ENCODE assay signal across 8 cellular contexts in genomic region chr13:110561335-110562033, GRCh38. TPM values are rescaled to one million over a fixed set of nuclear protein-coding genes. Genes with fewer than 3 reads are reported as not detected.
A peak's percentile ranks its signal among the peaks of the same experiment; 100 is the strongest.
DNase-seq lines count a peak whose midpoint lies in the region; ATAC-seq and TF ChIP-seq lines count a peak whose summit lies in the region.

A gene with protein sequence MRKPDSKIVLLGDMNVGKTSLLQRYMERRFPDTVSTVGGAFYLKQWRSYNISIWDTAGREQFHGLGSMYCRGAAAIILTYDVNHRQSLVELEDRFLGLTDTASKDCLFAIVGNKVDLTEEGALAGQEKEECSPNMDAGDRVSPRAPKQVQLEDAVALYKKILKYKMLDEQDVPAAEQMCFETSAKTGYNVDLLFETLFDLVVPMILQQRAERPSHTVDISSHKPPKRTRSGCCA (minus strand): TSS chr13:110561722. CDS start chr13:110561519, 203 bp downstream.

- peaks cover 5% of the 10 kb centered on the region for H3K4me1 ChIP-seq in effector memory CD4-positive, alpha-beta T cell (ENCODE audit: control insufficient read depth, insufficient read depth, low read length, poor library complexity, severe bottlenecking)
- peaks cover 9% of the 10 kb centered on the region for H3K4me1 ChIP-seq in mesendoderm (ENCODE audit: control insufficient read depth, low read depth, low read length)

- peak within 1 kb of the TSS; percentile 26 for H3K27ac ChIP-seq in effector memory CD4-positive, alpha-beta T cell (ENCODE audit: insufficient read depth, low read length, poor library complexity, severe bottlenecking)
- peak within 1 kb of the TSS; percentile 64 for H3K27ac ChIP-seq in mesendoderm (ENCODE audit: low read depth, low read length)

- WGBS in mesendoderm (ENCODE audit: extremely low coverage, insufficient coverage, low lambda C conversion rate): no CpG with 5 or more reads among the region's 81 CpGs

- DNase-seq in AG04449 (ENCODE audit: low read depth, low spot score) (no peak), NCI-H748 treated with DMSO at 0.1 percent for 48 hours (lab: John Stamatoyannopoulos, UW) (peak; percentile 21), mesendoderm (peak; percentile 87)
- DNase-seq in activated CD8-positive, alpha-beta memory T cell treated with anti-CD3 and anti-CD28 coated beads for 1 hour (ENCODE audit: extremely low read depth in 1 of 2, low read depth in 1 of 2): peak; percentile 4 to 44
- DNase-seq in effector memory CD4-positive, alpha-beta T cell: peak; percentile 19 to 46 (median 43)
- DNase-seq in stimulated activated CD8-positive, alpha-beta memory T cell treated with anti-CD3 and anti-CD28 coated beads, Interleukin-15, amount 100 ng/mL, for 1 hour (ENCODE audit: low read depth): peak; percentile 14

- H2AK5ac ChIP-seq in mesendoderm (ENCODE audit: low read length): no peak within 1 kb of the TSS

- no peak within 1 kb of the TSS for H2BK120ac ChIP-seq in mesendoderm (ENCODE audit: low read depth, low read length)

- no peaks in the 10 kb centered on the region for H3K36me3 ChIP-seq in effector memory CD4-positive, alpha-beta T cell (ENCODE audit: control insufficient read depth, insufficient read depth, low read length)
- no peaks in the 10 kb centered on the region for H3K36me3 ChIP-seq in mesendoderm (ENCODE audit: control insufficient read depth, insufficient read depth, low read length)

- peak within 1 kb of the TSS; percentile 97 for H3K4me2 ChIP-seq in mesendoderm (ENCODE audit: low read length)

- H2BK15ac ChIP-seq in mesendoderm (replicated peaks; ENCODE audit: low read depth): no peak within 1 kb of the TSS

- CTCF ChIA-PET in AG04449 (lab: Yijun Ruan, JAX): interaction anchor here (0.9 kb wide), 2 partner anchors 31 to 106 kb away, joined by 3 to 4 read pairs; no protein-coding TSS in a partner anchor

- H3K4me3 ChIP-seq in AG04449 (ENCODE audit: low read depth, low read length) (peak within 1 kb of the TSS; percentile 76), mesendoderm (ENCODE audit: low read length) (peak within 1 kb of the TSS; percentile 68)
- peak within 1 kb of the TSS; percentile 86 for H3K4me3 ChIP-seq in effector memory CD4-positive, alpha-beta T cell (ENCODE audit: insufficient read depth, low read depth, low read length, poor library complexity, severe bottlenecking)

- H3K56ac ChIP-seq in mesendoderm (ENCODE audit: low read length): peak within 1 kb of the TSS; percentile 91

- peak within 1 kb of the TSS; percentile 80 for H3K9ac ChIP-seq in mesendoderm (ENCODE audit: low read length)

- H3K27me3 ChIP-seq in effector memory CD4-positive, alpha-beta T cell (replicated peaks; ENCODE audit: control insufficient read depth, insufficient read depth, low read length, poor library complexity, severe bottlenecking): no peaks in the 10 kb centered on the region
- H3K27me3 ChIP-seq in mesendoderm (ENCODE audit: insufficient read depth, low read length, poor library complexity): no peaks in the 10 kb centered on the region

- peak within 1 kb of the TSS; percentile 89 for H3K23ac ChIP-seq in mesendoderm (ENCODE audit: low read length)

- POLR2A ChIA-PET in AG04449 (lab: Yijun Ruan, JAX): interaction anchor here (0.6 to 1.3 kb wide), 4 partner anchors 15 to 83 kb away, joined by 3 to 4 read pairs (median 3); partner anchors contain the start of gene NAXD

- no peak for TF ChIP-seq CTCF in AG04449 (IDR thresholded peaks at IDR 0.05; ENCODE audit: insufficient read depth, low read length, missing control alignments)

- peak within 1 kb of the TSS; percentile 59 for H2BK5ac ChIP-seq in mesendoderm (ENCODE audit: low read length)

- ATAC-seq in GM18858 (IDR thresholded peaks at IDR 0.05; ENCODE audit: unreplicated experiment): peak; percentile 70
- peak; percentile 76 for ATAC-seq in HG03045 (IDR thresholded peaks at IDR 0.05; ENCODE audit: unreplicated experiment)

- H4K5ac ChIP-seq in mesendoderm (ENCODE audit: low read length): no peak within 1 kb of the TSS

- no peaks in the 10 kb centered on the region for H3K9me3 ChIP-seq in effector memory CD4-positive, alpha-beta T cell (ENCODE audit: control insufficient read depth, low read length)

- H4K8ac ChIP-seq in mesendoderm (ENCODE audit: low read depth, low read length): no peak within 1 kb of the TSS

- H3K79me2 ChIP-seq in mesendoderm (ENCODE audit: control insufficient read depth, insufficient read depth, low read length): peaks cover 26% of the 10 kb centered on the region

- H3K79me1 ChIP-seq in mesendoderm (ENCODE audit: low read length): peaks cover 18% of the 10 kb centered on the region

- peak within 1 kb of the TSS; percentile 86 for H3K18ac ChIP-seq in mesendoderm (ENCODE audit: low read length)

- H3K4ac ChIP-seq in mesendoderm (ENCODE audit: low read depth, low read length): peak within 1 kb of the TSS; percentile 0

RNA-seq across cellular contexts. Expression of the gene that starts here (rescaled TPM):
- polyA plus RNA-seq in mesendoderm (2013, experiment 1 of 2): 30.9 TPM
- 30.6 TPM for polyA plus RNA-seq in mesendoderm (2013, experiment 2 of 2)
